ENCODE assay signal across 8 cellular contexts in genomic region chr5:176536902-176537607, GRCh38. TPM values are rescaled to one million over a fixed set of nuclear protein-coding genes. Genes with fewer than 3 reads are reported as not detected.
DNase-seq lines count a peak whose midpoint lies in the region; ATAC-seq and TF ChIP-seq lines count a peak whose summit lies in the region.

Gene RNF44 (minus strand): TSS chr5:176537402. CDS start chr5:176532472, 4,930 bp downstream.

- H3K36me3 Mint-ChIP-seq in T-helper 1 cell treated with Interleukin-12 subunit alpha and Interleukin-12 subunit beta and Interleukin-4 antibody, amounts not matched to agents 30 μg/mL and 1 μg/mL, for 36 hours (ENCODE audit: low read depth): peaks cover 26% of the 10 kb centered on the region
- peaks cover 3% of the 10 kb centered on the region for H3K36me3 Mint-ChIP-seq in progenitor cell of endocrine pancreas (ENCODE audit: insufficient read depth)

- peak within 1 kb of the TSS; percentile 100 for H3K27ac ChIP-seq in left ventricle myocardium inferior (replicated peaks)

- H3K27me3 Mint-ChIP-seq in T-helper 1 cell treated with Interleukin-12 subunit alpha and Interleukin-12 subunit beta and Interleukin-4 antibody, amounts not matched to agents 30 μg/mL and 1 μg/mL, for 36 hours (ENCODE audit: low read depth): no peaks in the 10 kb centered on the region
- H3K27me3 Mint-ChIP-seq in progenitor cell of endocrine pancreas: no peaks in the 10 kb centered on the region

- H3K9me3 ChIP-seq in left ventricle myocardium inferior (replicated peaks): no peaks in the 10 kb centered on the region

- H3K4me3 ChIP-seq in left ventricle myocardium inferior: peak within 1 kb of the TSS; percentile 93

- H3K27me3 ChIP-seq in left ventricle myocardium inferior (ENCODE audit: low read depth): no peaks in the 10 kb centered on the region

- H3K4me1 ChIP-seq in left ventricle myocardium inferior: peaks cover 76% of the 10 kb centered on the region

- intact Hi-C loops in left ventricle myocardium inferior (cut with micrococcal nuclease): no loop called here

- peak; percentile 63 for ATAC-seq in GM18498 (IDR thresholded peaks at IDR 0.05; ENCODE audit: unreplicated experiment)
- peak; percentile 50 for ATAC-seq in HG02938 (IDR thresholded peaks at IDR 0.05; ENCODE audit: unreplicated experiment)

- TF ChIP-seq CTCF in left ventricle myocardium inferior (IDR thresholded peaks at IDR 0.05; ENCODE audit: borderline replicate concordance) (no peak), progenitor cell of endocrine pancreas (IDR thresholded peaks at IDR 0.05; ENCODE audit: unreplicated experiment) (no peak)

- H3K9me3 Mint-ChIP-seq in T-helper 1 cell treated with Interleukin-12 subunit alpha and Interleukin-12 subunit beta and Interleukin-4 antibody, amounts not matched to agents 30 μg/mL and 1 μg/mL, for 36 hours: no peaks in the 10 kb centered on the region
- no peaks in the 10 kb centered on the region for H3K9me3 Mint-ChIP-seq in progenitor cell of endocrine pancreas (ENCODE audit: low read depth)

- DNase-seq in NCI-H1694 treated with DMSO at 0.1 percent for 48 hours (lab: John Stamatoyannopoulos, UW) (peak; percentile 89), amniotic stem cell (lab: John Stamatoyannopoulos, UW) (peak; percentile 86), left ventricle myocardium inferior (peak; percentile 98), progenitor cell of endocrine pancreas (ENCODE audit: low spot score, unreplicated experiment) (peak; percentile 96), ureter (ENCODE audit: low spot score) (peak; percentile 98)

- peaks cover 1% of the 10 kb centered on the region for H3K36me3 ChIP-seq in left ventricle myocardium inferior

- H3K4me1 Mint-ChIP-seq in T-helper 1 cell treated with Interleukin-12 subunit alpha and Interleukin-12 subunit beta and Interleukin-4 antibody, amounts not matched to agents 30 μg/mL and 1 μg/mL, for 36 hours (ENCODE audit: low read depth): peaks cover 62% of the 10 kb centered on the region
- peaks cover 31% of the 10 kb centered on the region for H3K4me1 Mint-ChIP-seq in progenitor cell of endocrine pancreas (ENCODE audit: low read depth)

- peak within 1 kb of the TSS; percentile 99 for H3K4me3 Mint-ChIP-seq in T-helper 1 cell treated with Interleukin-12 subunit alpha and Interleukin-12 subunit beta and Interleukin-4 antibody, amounts not matched to agents 30 μg/mL and 1 μg/mL, for 36 hours
- peak within 1 kb of the TSS; percentile 97 for H3K4me3 Mint-ChIP-seq in progenitor cell of endocrine pancreas (ENCODE audit: low read depth)

- peak within 1 kb of the TSS; percentile 97 for H3K27ac Mint-ChIP-seq in T-helper 1 cell treated with Interleukin-12 subunit alpha and Interleukin-12 subunit beta and Interleukin-4 antibody, amounts not matched to agents 30 μg/mL and 1 μg/mL, for 36 hours
- peak within 1 kb of the TSS; percentile 99 for H3K27ac Mint-ChIP-seq in progenitor cell of endocrine pancreas

RNA-seq across cellular contexts. Expression of gene RNF44, which starts in this region (rescaled TPM):
- total RNA-seq in left ventricle myocardium inferior: 28.2 TPM
- 153 and 156 TPM in 2 replicates for total RNA-seq in progenitor cell of endocrine pancreas
- 71.5 TPM for total RNA-seq in ureter

Comparison
In these comparisons a context has a peak if more than half of its experiments do, and no peak if none do; other contexts are left out.
1. Peak in every context shown above with its lines: DNase-seq, ATAC-seq, H3K4me3 ChIP-seq and H3K27ac ChIP-seq.